14 cellular contexts compared by ENCODE assay signal in the genomic region with DNA sequence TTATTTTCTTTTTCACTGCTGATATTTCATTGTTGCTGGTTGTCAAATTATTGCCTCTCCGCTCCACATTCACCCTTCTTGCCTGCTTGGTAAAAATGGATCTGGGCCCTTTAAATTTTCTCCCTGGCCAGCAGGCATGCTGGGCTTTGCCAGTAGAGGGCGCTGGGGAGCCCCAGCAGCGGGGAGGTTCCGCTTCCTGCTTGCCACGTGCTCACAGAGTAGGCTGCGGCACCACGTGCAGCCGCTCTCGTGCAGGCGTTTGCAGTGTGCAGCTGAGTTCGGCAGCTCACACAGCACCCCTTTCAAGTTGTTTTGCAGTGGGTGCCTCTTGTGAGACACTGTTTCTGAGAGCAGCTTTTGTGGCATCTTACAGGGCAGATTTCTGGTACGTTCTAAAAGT. TPM values are rescaled to one million over a fixed set of nuclear protein-coding genes. Genes with fewer than 3 reads are reported as not detected.
DNase-seq lines count a peak whose midpoint lies in the region; TF ChIP-seq lines count a peak whose summit lies in the region.
"Had no signal": no experiment of that assay in that cellular context is flagged by ENCODE, and none has a peak within 500 bp of the region (broad histone marks: within the 10 kb centered on the region; RNA-seq: fewer than 3 reads in every experiment).

A gene with protein sequence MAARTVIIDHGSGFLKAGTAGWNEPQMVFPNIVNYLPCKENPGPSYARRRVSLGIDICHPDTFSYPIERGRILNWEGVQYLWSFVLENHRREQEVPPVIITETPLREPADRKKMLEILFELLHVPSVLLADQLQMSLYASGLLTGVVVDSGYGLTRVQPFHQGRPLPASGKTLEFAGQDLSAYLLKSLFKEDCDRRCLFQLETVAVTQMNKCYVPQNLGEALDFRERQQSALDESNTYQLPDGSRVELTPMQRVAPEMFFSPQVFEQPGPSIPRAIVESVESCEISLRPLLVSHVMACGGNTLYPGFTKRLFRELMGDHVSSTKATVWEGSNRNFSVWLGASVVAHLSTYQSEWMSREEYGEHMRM (plus strand): TSS at position 214 of the 400 bp plus-strand sequence. CDS start 67,676 bp downstream, outside the sequence.

- TF ChIP-seq CTCF in GM20000 (IDR thresholded peaks at IDR 0.05; ENCODE audit: extremely low read depth, missing control alignments) (peak; percentile 10), RWPE1 (conservative IDR thresholded peaks at IDR 0.05; ENCODE audit: low read depth) (peak; percentile 15; the same call in 1 of the 2 replicates), fibroblast of villous mesenchyme (IDR thresholded peaks at IDR 0.05; ENCODE audit: insufficient read depth, low read depth, low read length) (peak; percentile 6), thyroid gland (IDR thresholded peaks at IDR 0.05) (no peak)

- DNase-seq in COLO668 (lab: John Stamatoyannopoulos, UW; ENCODE audit: unreplicated experiment) (peak; percentile 20), GM20000 (ENCODE audit: low spot score) (no peak), RWPE1 (ENCODE audit: low spot score) (no peak), fibroblast of villous mesenchyme (ENCODE audit: low read depth) (no peak), thyroid gland (no peak), anterior cingulate cortex (lab: John Stamatoyannopoulos, UW) (no peak)
- no peak for DNase-seq in activated T-helper 2 cell treated with anti-CD3 and anti-CD28 coated beads, Interferon-gamma antibody, Interleukin-2, Interleukin-4, amounts not matched to agents 10 μg/mL and 5 μg/mL and 100 μg/mL, durations not matched to agents 14 hours and 24 hours and 36 hours (ENCODE audit: low spot score)
- DNase-seq in activated naive CD4-positive, alpha-beta T cell treated with Interleukin-2 at 50 U/mL for 16 hours = no peak
- DNase-seq: activated gamma-delta T cell treated with Interleukin-2 at 50 U/mL for 16 hours, EL, NCI-H1048, psoas muscle, transverse colon had no signal

- no peaks in the 10 kb centered on the region for H3K4me1 Mint-ChIP-seq in activated T-helper 2 cell treated with anti-CD3 and anti-CD28 coated beads, Interferon-gamma antibody, Interleukin-2, Interleukin-4, amounts not matched to agents 10 μg/mL and 5 μg/mL and 100 μg/mL, durations not matched to agents 14 hours and 24 hours and 36 hours (ENCODE audit: low read depth)

- H3K36me3 ChIP-seq in thyroid gland = no peaks in the 10 kb centered on the region
- H3K36me3 ChIP-seq: transverse colon had no signal

- POLR2A ChIA-PET in RWPE1 (lab: Yijun Ruan, JAX; ENCODE audit: low non-redundant PET) = no interaction called here

- no peak within 1 kb of the TSS for H3K4me3 Mint-ChIP-seq in activated T-helper 2 cell treated with anti-CD3 and anti-CD28 coated beads, Interferon-gamma antibody, Interleukin-2, Interleukin-4, amounts not matched to agents 10 μg/mL and 5 μg/mL and 100 μg/mL, durations not matched to agents 14 hours and 24 hours and 36 hours (ENCODE audit: low read depth)

- no peaks in the 10 kb centered on the region for H3K9me3 ChIP-seq in thyroid gland

- CTCF ChIA-PET in RWPE1 (lab: Yijun Ruan, JAX) = no interaction called here

- H3K27me3 Mint-ChIP-seq in activated T-helper 2 cell treated with anti-CD3 and anti-CD28 coated beads, Interferon-gamma antibody, Interleukin-2, Interleukin-4, amounts not matched to agents 10 μg/mL and 5 μg/mL and 100 μg/mL, durations not matched to agents 14 hours and 24 hours and 36 hours (ENCODE audit: low read depth) = no peaks in the 10 kb centered on the region

- H3K27ac ChIP-seq in RWPE1 = no peak within 1 kb of the TSS
- no peak within 1 kb of the TSS for H3K27ac ChIP-seq in thyroid gland
- H3K27ac ChIP-seq: psoas muscle, transverse colon had no signal

- H3K9me3 Mint-ChIP-seq in activated T-helper 2 cell treated with anti-CD3 and anti-CD28 coated beads, Interferon-gamma antibody, Interleukin-2, Interleukin-4, amounts not matched to agents 10 μg/mL and 5 μg/mL and 100 μg/mL, durations not matched to agents 14 hours and 24 hours and 36 hours = peaks cover 66% of the 10 kb centered on the region

- no peak within 1 kb of the TSS for H3K27ac Mint-ChIP-seq in activated T-helper 2 cell treated with anti-CD3 and anti-CD28 coated beads, Interferon-gamma antibody, Interleukin-2, Interleukin-4, amounts not matched to agents 10 μg/mL and 5 μg/mL and 100 μg/mL, durations not matched to agents 14 hours and 24 hours and 36 hours

- H3K36me3 Mint-ChIP-seq in activated T-helper 2 cell treated with anti-CD3 and anti-CD28 coated beads, Interferon-gamma antibody, Interleukin-2, Interleukin-4, amounts not matched to agents 10 μg/mL and 5 μg/mL and 100 μg/mL, durations not matched to agents 14 hours and 24 hours and 36 hours (ENCODE audit: low read depth) = no peaks in the 10 kb centered on the region

- H3K4me3 ChIP-seq in fibroblast of villous mesenchyme (ENCODE audit: low read depth, low read length) (no peak within 1 kb of the TSS), thyroid gland (replicated peaks in 1 of 3) (no peak within 1 kb of the TSS)
- H3K4me3 ChIP-seq: psoas muscle, transverse colon had no signal

- H3K4me1 ChIP-seq in thyroid gland = no peaks in the 10 kb centered on the region
- H3K4me1 ChIP-seq: psoas muscle, transverse colon had no signal

- TF ChIP-seq POLR2A in thyroid gland (IDR thresholded peaks at IDR 0.05) = no peak

- WGBS in thyroid gland, 2 donors = 57 to 61% methylated on average over 12 of the region's 12 CpGs

- no peaks in the 10 kb centered on the region for H3K27me3 ChIP-seq in thyroid gland
- H3K27me3 ChIP-seq: transverse colon had no signal

- intact Hi-C loops in activated T-helper 2 cell treated with anti-CD3 and anti-CD28 coated beads, Interferon-gamma antibody, Interleukin-2, Interleukin-4, amounts not matched to agents 10 μg/mL and 5 μg/mL and 100 μg/mL, durations not matched to agents 14 hours and 24 hours and 36 hours (cut with micrococcal nuclease) = no loop called here
- intact Hi-C loops in thyroid gland (cut with DNase I) = no loop called here

RNA-seq across cellular contexts. Expression of the gene that starts here (rescaled TPM):
- total RNA-seq in fibroblast of villous mesenchyme (not detected in 2 replicates), thyroid gland (not detected)
- total RNA-seq in activated T-helper 2 cell treated with anti-CD3 and anti-CD28 coated beads, Interferon-gamma antibody, Interleukin-2, Interleukin-4, amounts not matched to agents 10 μg/mL and 5 μg/mL and 100 μg/mL, durations not matched to agents 14 hours and 24 hours and 36 hours = not detected in 2 replicates
- total RNA-seq: dermis microvascular lymphatic vessel endothelial cell, psoas muscle, transverse colon had no signal

Comparison
In these comparisons a context has a peak if more than half of its experiments do, and no peak if none do; other contexts are left out.
1. CTCF ChIP-seq: peak in GM20000 (single experiment), RWPE1 (single experiment) and fibroblast of villous mesenchyme (single experiment); none in thyroid gland (0 of 6).